Comparison of ENCODE assay signal across 27 cellular contexts in genomic region chr7:92924800-92925199, GRCh38.
"Had no signal": no experiment of that assay in that cellular context is flagged by ENCODE, and none has a peak within 500 bp of the region (broad histone marks: within the 10 kb centered on the region; RNA-seq: fewer than 3 reads in every experiment).

No MANE protein-coding gene starts in this region.

- H3K4me3 Mint-ChIP-seq: activated CD8-positive, alpha-beta T cell treated with anti-CD3 and anti-CD28 coated beads for 36 hours; activated naive CD4-positive, alpha-beta T cell treated with anti-CD3 and anti-CD28 coated beads, Interleukin-2, amount 10 ng/mL, durations not matched to agents 7 days and 5 days; activated naive CD8-positive, alpha-beta T cell treated with anti-CD3 and anti-CD28 coated beads, Interleukin-2, amount 10 ng/mL, durations not matched to agents 7 days and 5 days; activated T-cell treated with anti-CD3 and anti-CD28 coated beads, Interleukin-2, amount 50 U/mL, for 72 hours had no signal

- H3K4me1 Mint-ChIP-seq: activated naive CD4-positive, alpha-beta T cell treated with anti-CD3 and anti-CD28 coated beads, Interleukin-2, amount 10 ng/mL, durations not matched to agents 7 days and 5 days; activated naive CD8-positive, alpha-beta T cell treated with anti-CD3 and anti-CD28 coated beads, Interleukin-2, amount 10 ng/mL, durations not matched to agents 7 days and 5 days had no signal

- DNase-seq: activated CD4-positive, alpha-beta T cell treated with anti-CD3 and anti-CD28 coated beads for 4 hours; activated CD8-positive, alpha-beta memory T cell treated with anti-CD3 and anti-CD28 coated beads, Interleukin-2, amount 50 U/mL, for 4 hours; activated CD8-positive, alpha-beta T cell treated with anti-CD3 and anti-CD28 coated beads for 36 hours; activated gamma-delta T cell treated with Interleukin-2 at 50 U/mL for 16 hours; activated naive CD4-positive, alpha-beta T cell treated with anti-CD3 and anti-CD28 coated beads, Interleukin-2, amount 10 ng/mL, durations not matched to agents 7 days and 5 days; activated naive CD8-positive, alpha-beta T cell treated with anti-CD3 and anti-CD28 coated beads, Interleukin-2, amount 10 ng/mL, durations not matched to agents 7 days and 5 days; activated T-cell treated with anti-CD3 and anti-CD28 coated beads, Interleukin-2, amount 50 U/mL, for 72 hours; adrenal gland; anterior cingulate cortex; cerebellar nuclear complex; Kasumi-1; NCI-H1105 treated with DMSO at 0.1 percent for 48 hours; NCI-H1436 treated with DMSO at 0.1 percent for 48 hours; NCI-H187; NCI-H2081; NCI-H510A treated with DMSO at 0.1 percent for 48 hours; NCI-H774; NK-92 treated with Interleukin-12 subunit alpha and Interleukin-12 subunit beta, amount 100 ng/mL, for 24 hours; Peyer's patch; Right ventricle myocardium superior; SJCRH30; SK-N-SH; T-helper 1 cell; WERI-Rb-1 had no signal

- H3K4me1 ChIP-seq: adrenal gland, Peyer's patch, SJCRH30 had no signal

- H3K36me3 Mint-ChIP-seq: activated naive CD4-positive, alpha-beta T cell treated with anti-CD3 and anti-CD28 coated beads, Interleukin-2, amount 10 ng/mL, durations not matched to agents 7 days and 5 days had no signal

- H3K36me3 ChIP-seq: adrenal gland, Peyer's patch, SJCRH30, WERI-Rb-1 had no signal

- H3K9me3 ChIP-seq: adrenal gland, Peyer's patch, SJCRH30, SK-N-SH had no signal

- H3K27me3 ChIP-seq: adrenal gland, Peyer's patch, SJCRH30 had no signal

- H3K27ac Mint-ChIP-seq: activated CD8-positive, alpha-beta T cell treated with anti-CD3 and anti-CD28 coated beads for 36 hours; activated naive CD4-positive, alpha-beta T cell treated with anti-CD3 and anti-CD28 coated beads, Interleukin-2, amount 10 ng/mL, durations not matched to agents 7 days and 5 days; activated naive CD8-positive, alpha-beta T cell treated with anti-CD3 and anti-CD28 coated beads, Interleukin-2, amount 10 ng/mL, durations not matched to agents 7 days and 5 days; activated T-cell treated with anti-CD3 and anti-CD28 coated beads, Interleukin-2, amount 50 U/mL, for 72 hours; activated T-helper 2 cell treated with anti-CD3 and anti-CD28 coated beads, Interferon-gamma antibody, Interleukin-2, Interleukin-4, amounts not matched to agents 10 μg/mL and 5 μg/mL and 100 μg/mL, durations not matched to agents 14 hours and 24 hours and 36 hours had no signal

- H3K4me2 ChIP-seq: SK-N-SH had no signal

- H3K4me3 ChIP-seq: adrenal gland, Peyer's patch, SJCRH30 had no signal

- H3K9ac ChIP-seq: SK-N-SH had no signal

- ATAC-seq: activated CD4-positive, CD25-positive, alpha-beta regulatory T cell treated with anti-CD3 and anti-CD28 coated beads, Interleukin-2, amount 50 U/mL, for 24 hours; activated CD8-positive, alpha-beta T cell treated with anti-CD3 and anti-CD28 coated beads for 36 hours; activated T-cell treated with anti-CD3 and anti-CD28 coated beads, Interleukin-2, amount 50 U/mL, for 72 hours had no signal

- H3K27ac ChIP-seq: adrenal gland, Peyer's patch, RWPE1, SJCRH30, WERI-Rb-1 had no signal
